Comparison of ENCODE assay signal across 1 cellular context in genomic region chr1:222095606-222096475, GRCh38.
TF ChIP-seq lines count a peak whose summit lies in the region.

No MANE protein-coding gene starts in this region.

TF ChIP-seq in GM23338, 12 proteins besides CTCF, POLR2A, EP300 and RAD21 (continued from another document):
- TF ChIP-seq, protein P1, sequence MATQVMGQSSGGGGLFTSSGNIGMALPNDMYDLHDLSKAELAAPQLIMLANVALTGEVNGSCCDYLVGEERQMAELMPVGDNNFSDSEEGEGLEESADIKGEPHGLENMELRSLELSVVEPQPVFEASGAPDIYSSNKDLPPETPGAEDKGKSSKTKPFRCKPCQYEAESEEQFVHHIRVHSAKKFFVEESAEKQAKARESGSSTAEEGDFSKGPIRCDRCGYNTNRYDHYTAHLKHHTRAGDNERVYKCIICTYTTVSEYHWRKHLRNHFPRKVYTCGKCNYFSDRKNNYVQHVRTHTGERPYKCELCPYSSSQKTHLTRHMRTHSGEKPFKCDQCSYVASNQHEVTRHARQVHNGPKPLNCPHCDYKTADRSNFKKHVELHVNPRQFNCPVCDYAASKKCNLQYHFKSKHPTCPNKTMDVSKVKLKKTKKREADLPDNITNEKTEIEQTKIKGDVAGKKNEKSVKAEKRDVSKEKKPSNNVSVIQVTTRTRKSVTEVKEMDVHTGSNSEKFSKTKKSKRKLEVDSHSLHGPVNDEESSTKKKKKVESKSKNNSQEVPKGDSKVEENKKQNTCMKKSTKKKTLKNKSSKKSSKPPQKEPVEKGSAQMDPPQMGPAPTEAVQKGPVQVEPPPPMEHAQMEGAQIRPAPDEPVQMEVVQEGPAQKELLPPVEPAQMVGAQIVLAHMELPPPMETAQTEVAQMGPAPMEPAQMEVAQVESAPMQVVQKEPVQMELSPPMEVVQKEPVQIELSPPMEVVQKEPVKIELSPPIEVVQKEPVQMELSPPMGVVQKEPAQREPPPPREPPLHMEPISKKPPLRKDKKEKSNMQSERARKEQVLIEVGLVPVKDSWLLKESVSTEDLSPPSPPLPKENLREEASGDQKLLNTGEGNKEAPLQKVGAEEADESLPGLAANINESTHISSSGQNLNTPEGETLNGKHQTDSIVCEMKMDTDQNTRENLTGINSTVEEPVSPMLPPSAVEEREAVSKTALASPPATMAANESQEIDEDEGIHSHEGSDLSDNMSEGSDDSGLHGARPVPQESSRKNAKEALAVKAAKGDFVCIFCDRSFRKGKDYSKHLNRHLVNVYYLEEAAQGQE (IDR thresholded peaks at IDR 0.05; ENCODE audit: unreplicated experiment), result no peak
- no peak for TF ChIP-seq EZH2phosphoT487 (IDR thresholded peaks at IDR 0.05; ENCODE audit: unreplicated experiment)
- TF ChIP-seq POLR2AphosphoS5 (IDR thresholded peaks at IDR 0.05; ENCODE audit: low read depth), result no peak
